ENCODE assay signal across 2 cellular contexts in genomic region chr19:39834287-39834841, GRCh38.
A peak's percentile ranks its signal among the peaks of the same experiment; 100 is the strongest.
TF ChIP-seq lines count a peak whose summit lies in the region.

No MANE protein-coding gene starts in this region.

TF ChIP-seq in liver, 16 proteins besides CTCF, POLR2A, EP300 and RAD21:
- TF ChIP-seq YY1 (IDR thresholded peaks at IDR 0.05): peak; percentile 64
- peak; percentile 49 to 74 for TF ChIP-seq RXRA (IDR thresholded peaks at IDR 0.05)
- TF ChIP-seq NR2F2 (IDR thresholded peaks at IDR 0.05): peak; percentile 39
- no peak for TF ChIP-seq HNF4A (conservative IDR thresholded peaks at IDR 0.05)

TF ChIP-seq in HepG2, 621 proteins besides CTCF, POLR2A, EP300 and RAD21:
- no peak for TF ChIP-seq ZNF331 (CRISPR knock-in tag; IDR thresholded peaks at IDR 0.05)
- no peak for TF ChIP-seq ZNF468 (CRISPR knock-in tag; IDR thresholded peaks at IDR 0.05)
- no peak for TF ChIP-seq ZNF580 (CRISPR knock-in tag; IDR thresholded peaks at IDR 0.05; ENCODE audit: borderline replicate concordance, low read depth)
- no peak for TF ChIP-seq NFE2 (CRISPR knock-in tag; IDR thresholded peaks at IDR 0.05)
- no peak for TF ChIP-seq EEA1 (CRISPR knock-in tag; IDR thresholded peaks at IDR 0.05; ENCODE audit: borderline replicate concordance)
- TF ChIP-seq CBX2 (IDR thresholded peaks at IDR 0.05; ENCODE audit: low read depth, low read length): no peak
- TF ChIP-seq CBX2 (CRISPR knock-in tag; IDR thresholded peaks at IDR 0.05; ENCODE audit: low read depth): no peak
- no peak for TF ChIP-seq ZNF234 (CRISPR knock-in tag; conservative IDR thresholded peaks at IDR 0.05)
- no peak for TF ChIP-seq ZNF350 (CRISPR knock-in tag; IDR thresholded peaks at IDR 0.05; ENCODE audit: borderline replicate concordance, low read depth)
- no peak for TF ChIP-seq ZNF724P (CRISPR knock-in tag; IDR thresholded peaks at IDR 0.05; ENCODE audit: borderline replicate concordance)
- TF ChIP-seq, protein P1, sequence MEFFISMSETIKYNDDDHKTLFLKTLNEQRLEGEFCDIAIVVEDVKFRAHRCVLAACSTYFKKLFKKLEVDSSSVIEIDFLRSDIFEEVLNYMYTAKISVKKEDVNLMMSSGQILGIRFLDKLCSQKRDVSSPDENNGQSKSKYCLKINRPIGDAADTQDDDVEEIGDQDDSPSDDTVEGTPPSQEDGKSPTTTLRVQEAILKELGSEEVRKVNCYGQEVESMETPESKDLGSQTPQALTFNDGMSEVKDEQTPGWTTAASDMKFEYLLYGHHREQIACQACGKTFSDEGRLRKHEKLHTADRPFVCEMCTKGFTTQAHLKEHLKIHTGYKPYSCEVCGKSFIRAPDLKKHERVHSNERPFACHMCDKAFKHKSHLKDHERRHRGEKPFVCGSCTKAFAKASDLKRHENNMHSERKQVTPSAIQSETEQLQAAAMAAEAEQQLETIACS (CRISPR knock-in tag; IDR thresholded peaks at IDR 0.05): no peak
- TF ChIP-seq ZNF180 (CRISPR knock-in tag; IDR thresholded peaks at IDR 0.05; ENCODE audit: borderline replicate concordance, low read depth): no peak
